In genomic region chr17:4161560-4162221, GRCh38 we compare ENCODE assay signal across 8 cellular contexts. TPM values are rescaled to one million over a fixed set of nuclear protein-coding genes. Genes with fewer than 3 reads are reported as not detected.
DNase-seq lines count a peak whose midpoint lies in the region; ATAC-seq and TF ChIP-seq lines count a peak whose summit lies in the region.

No MANE protein-coding gene starts in this region.

- peak overlapping the region; percentile 9 for H3K4me2 ChIP-seq in parathyroid adenoma (ENCODE audit: low read length)

- peak; percentile 55 for DNase-seq in EH (ENCODE audit: low read depth)
- peak; percentile 3 for DNase-seq in NCI-H69 (lab: John Stamatoyannopoulos, UW)
- DNase-seq in coronary artery (ENCODE audit: low spot score) = no peak
- no peak for DNase-seq in sigmoid colon
- no peak for DNase-seq in GOT3 (lab: John Stamatoyannopoulos, UW)
- no peak for DNase-seq in transverse colon

- H3K9ac ChIP-seq in parathyroid adenoma = no peak overlapping the region

- H3K4me3 ChIP-seq in coronary artery = no peak overlapping the region
- peak overlapping the region; percentile 23 for H3K4me3 ChIP-seq in parathyroid adenoma (ENCODE audit: low read depth, low read length)
- H3K4me3 ChIP-seq in sigmoid colon = no peak overlapping the region
- H3K4me3 ChIP-seq in transverse colon = no peak overlapping the region

- H3K4me1 ChIP-seq in parathyroid adenoma (peaks cover 25% of the 10 kb centered on the region), sigmoid colon (peaks cover 0 to 7% (median 3%) of the 10 kb centered on the region in 4 donors), transverse colon (peaks cover 0 to 2% (median 0%) of the 10 kb centered on the region in 4 donors)

- H3K79me2 ChIP-seq in parathyroid adenoma = no peaks in the 10 kb centered on the region

- TF ChIP-seq CTCF in coronary artery (IDR thresholded peaks at IDR 0.05) (no peak), parathyroid adenoma (IDR thresholded peaks at IDR 0.05) (no peak), sigmoid colon (IDR thresholded peaks at IDR 0.05) (no peak), transverse colon (IDR thresholded peaks at IDR 0.05) (no peak)

- no peaks in the 10 kb centered on the region for H3K36me3 ChIP-seq in parathyroid adenoma (ENCODE audit: control insufficient read depth, insufficient read depth, low read length)
- H3K36me3 ChIP-seq in sigmoid colon = peaks cover 2 to 67% (median 12%) of the 10 kb centered on the region in 4 donors
- H3K36me3 ChIP-seq in transverse colon = peaks cover 0 to 11% (median 2%) of the 10 kb centered on the region in 4 donors

- peak overlapping the region; percentile 50 to 56 for H3K27ac ChIP-seq in coronary artery
- H3K27ac ChIP-seq in parathyroid adenoma = peak overlapping the region; percentile 94
- peak overlapping the region in 2 of 4 donors; percentile 10 to 21 for H3K27ac ChIP-seq in sigmoid colon
- H3K27ac ChIP-seq in transverse colon = no peak overlapping the region

- H3K27me3 ChIP-seq in parathyroid adenoma (ENCODE audit: control insufficient read depth, insufficient read depth, low read length) (no peaks in the 10 kb centered on the region), sigmoid colon (no peaks in the 10 kb centered on the region), transverse colon (no peaks in the 10 kb centered on the region)

- TF ChIP-seq POLR2A in sigmoid colon (IDR thresholded peaks at IDR 0.05) (no peak), transverse colon (IDR thresholded peaks at IDR 0.05) (no peak)

- no peaks in the 10 kb centered on the region for H3K9me3 ChIP-seq in parathyroid adenoma (ENCODE audit: control insufficient read depth, low read length)
- no peaks in the 10 kb centered on the region for H3K9me3 ChIP-seq in sigmoid colon
- no peaks in the 10 kb centered on the region for H3K9me3 ChIP-seq in transverse colon

- no peak for ATAC-seq in GM21723 (IDR thresholded peaks at IDR 0.05; ENCODE audit: unreplicated experiment)

- WGBS in sigmoid colon, 2 donors = 81 to 89% methylated on average over 8 of the region's 8 CpGs
- 68% methylated on average over 8 of the region's 8 CpGs; no CpG with 5 or more reads in 1 of the 2 donors for WGBS in transverse colon (ENCODE audit: low coverage in 1 of 2), 2 donors

- intact Hi-C loops in sigmoid colon (cut with DNase I) = no loop called here
- intact Hi-C loops in transverse colon (cut with DNase I; ENCODE audit: low total_unique reads) = no loop called here

- in situ Hi-C loops in transverse colon (cut with MboI; ENCODE audit: low pct_ligation_motif_present in 1 of 4, low pct_unique_long_range_greater_than_20kb in 1 of 4, low sequenced_read_pairs in 3 of 4) = no loop called here

- H2AFZ ChIP-seq in parathyroid adenoma = peak overlapping the region; percentile 57

- TF ChIP-seq EP300 in sigmoid colon (IDR thresholded peaks at IDR 0.05) (no peak), transverse colon (IDR thresholded peaks at IDR 0.05; ENCODE audit: low read depth) (no peak)

RNA-seq across cellular contexts. Expression of gene CYB5D2, which starts 18.7 kb away (rescaled TPM):
- total RNA-seq in sigmoid colon (10 to 100 TPM; 19.3 to 30.0 (median 21.5) TPM), transverse colon (10 to 100 TPM in 3 of 4 donors, 1 to 10 TPM in 1; 5.8 to 34.4 (median 26.3) TPM)
- polyA plus RNA-seq in sigmoid colon = 10 to 100 TPM; 12.0 to 19.8 (median 12.3) TPM

RNA-seq across cellular contexts. Expression of gene ZZEF1, which starts 18.9 kb away (rescaled TPM):
- total RNA-seq in sigmoid colon = 10 to 100 TPM; 40.0 to 93.9 (median 46.5) TPM
- polyA plus RNA-seq in sigmoid colon = 10 to 100 TPM; 11.4 to 56.0 (median 17.3) TPM
- total RNA-seq in transverse colon = 100 to 1,000 TPM; 347 to 721 (median 368) TPM

Comparison
In these comparisons a context has a peak if more than half of its experiments do, and no peak if none do; other contexts are left out.
1. DNase-seq: peak in EH (single experiment) and NCI-H69 (single experiment); none in coronary artery (single experiment), sigmoid colon (single experiment), GOT3 (single experiment) and transverse colon (single experiment).
2. H3K27ac ChIP-seq: peak in coronary artery (2 of 2) and parathyroid adenoma (single experiment); none in transverse colon (0 of 4).